Comparison of ENCODE assay signal across 8 cellular contexts in genomic region chr1:6489799-6490180, GRCh38. TPM values are rescaled to one million over a fixed set of nuclear protein-coding genes. Genes with fewer than 3 reads are reported as not detected.
DNase-seq lines count a peak whose midpoint lies in the region; ATAC-seq and TF ChIP-seq lines count a peak whose summit lies in the region.

No MANE protein-coding gene starts in this region.

- peaks cover 3% of the 10 kb centered on the region for H3K27me3 Mint-ChIP-seq in progenitor cell of endocrine pancreas

- peaks cover 10% of the 10 kb centered on the region for H3K4me1 ChIP-seq in KMS-11 (ENCODE audit: low read depth, poor library complexity, severe bottlenecking)
- peaks cover 0 to 53% of the 10 kb centered on the region in 2 experiments; a peak in 1 of 4 replicates for H3K4me1 ChIP-seq in SK-N-SH (ENCODE audit: control insufficient read depth in 1 of 2, insufficient read depth in 2 of 2, low read depth in 1 of 2, low read length in 1 of 2)
- peaks cover 27% of the 10 kb centered on the region for H3K4me1 ChIP-seq in upper lobe of right lung

- H3K4me3 Mint-ChIP-seq in progenitor cell of endocrine pancreas (ENCODE audit: low read depth) = peak overlapping the region; percentile 82

- peak overlapping the region; percentile 97 for H2AFZ ChIP-seq in KMS-11 (ENCODE audit: low read depth)
- peak overlapping the region; percentile 81; the same call in 1 of the 2 replicates for H2AFZ ChIP-seq in SK-N-SH (ENCODE audit: low read depth)

- H3K9me3 Mint-ChIP-seq in activated naive CD4-positive, alpha-beta T cell treated with anti-CD3 and anti-CD28 coated beads, Interleukin-2, amount 50 U/mL, for 72 hours = no peaks in the 10 kb centered on the region
- H3K9me3 Mint-ChIP-seq in progenitor cell of endocrine pancreas (ENCODE audit: low read depth) = no peaks in the 10 kb centered on the region

- WGBS in SK-N-SH (ENCODE audit: low lambda C conversion rate) = 33% methylated on average over 3 of the region's 21 CpGs

- TF ChIP-seq CTCF in KMS-11 (conservative IDR thresholded peaks at IDR 0.05; ENCODE audit: low read depth, low read length) (peak; percentile 92), SK-N-SH (IDR thresholded peaks at IDR 0.05) (peak; percentile 78), progenitor cell of endocrine pancreas (IDR thresholded peaks at IDR 0.05; ENCODE audit: unreplicated experiment) (peak; percentile 99), upper lobe of right lung (IDR thresholded peaks at IDR 0.05) (peak; percentile 94)

- peaks cover 27% of the 10 kb centered on the region for H3F3A ChIP-seq in SK-N-SH (replicated peaks; ENCODE audit: insufficient read depth)

- H3K36me3 ChIP-seq in KMS-11 (ENCODE audit: insufficient read depth) = no peaks in the 10 kb centered on the region
- no peaks in the 10 kb centered on the region for H3K36me3 ChIP-seq in SK-N-SH (replicated peaks in 1 of 2; ENCODE audit: control insufficient read depth in 1 of 2, insufficient read depth in 2 of 2, low read length in 1 of 2)
- no peaks in the 10 kb centered on the region for H3K36me3 ChIP-seq in upper lobe of right lung

- CTCF ChIA-PET in SK-N-SH (lab: Yijun Ruan, JAX) = interaction anchor here (0.6 to 16.2 kb wide), 25 partner anchors 9 to 183 kb away, joined by 3 to 439 read pairs (median 4); partner anchors contain the start of genes NOL9, TAS1R1 and ZBTB48

- ATAC-seq in GM19452 (IDR thresholded peaks at IDR 0.05; ENCODE audit: unreplicated experiment) (peak; percentile 62), upper lobe of right lung (peak; percentile 74)
- ATAC-seq in activated naive CD4-positive, alpha-beta T cell treated with anti-CD3 and anti-CD28 coated beads, Interleukin-2, amount 50 U/mL, for 72 hours = peak; percentile 73 to 80

- peak overlapping the region; percentile 63; the same call in 1 of the 2 replicates for H3K9ac ChIP-seq in KMS-11
- peak overlapping the region; percentile 83 for H3K9ac ChIP-seq in SK-N-SH

- peak in 11 of 14 donors; percentile 10 to 55 (median 19) for DNase-seq in C1 segment of cervical spinal cord (lab: John Stamatoyannopoulos, UW)
- peak; percentile 95 for DNase-seq in SK-N-SH
- DNase-seq in activated naive CD4-positive, alpha-beta T cell treated with anti-CD3 and anti-CD28 coated beads, Interleukin-2, amount 50 U/mL, for 72 hours (ENCODE audit: low spot score in 2 of 2) = peak; percentile 83 to 91
- peak; percentile 88 for DNase-seq in cardiac septum (ENCODE audit: low spot score)
- peak; percentile 76 for DNase-seq in progenitor cell of endocrine pancreas (ENCODE audit: low spot score, unreplicated experiment)
- DNase-seq in upper lobe of right lung = peak; percentile 88

- peaks cover 14% of the 10 kb centered on the region for H3K4me1 Mint-ChIP-seq in progenitor cell of endocrine pancreas (ENCODE audit: low read depth)

- peak overlapping the region; percentile 63 to 81 for H3K27ac Mint-ChIP-seq in activated naive CD4-positive, alpha-beta T cell treated with anti-CD3 and anti-CD28 coated beads, Interleukin-2, amount 50 U/mL, for 72 hours
- no peak overlapping the region for H3K27ac Mint-ChIP-seq in progenitor cell of endocrine pancreas

- no peaks in the 10 kb centered on the region for H4K20me1 ChIP-seq in KMS-11 (ENCODE audit: insufficient read depth)
- no peaks in the 10 kb centered on the region for H4K20me1 ChIP-seq in SK-N-SH (ENCODE audit: insufficient read depth)

- H3K9me3 ChIP-seq in SK-N-SH (no peaks in the 10 kb centered on the region), upper lobe of right lung (no peaks in the 10 kb centered on the region)

- H3K27ac ChIP-seq in KMS-11 (no peak overlapping the region), SK-N-SH (ENCODE audit: low read depth in 2 of 2, low read length in 1 of 2) (peak overlapping the region; percentile 74 to 79; a peak in 2 of 4 replicates), upper lobe of right lung (no peak overlapping the region)

- peaks cover 13% of the 10 kb centered on the region for H3K27me3 ChIP-seq in KMS-11 (ENCODE audit: insufficient read depth, low read depth)
- no peaks in the 10 kb centered on the region for H3K27me3 ChIP-seq in SK-N-SH (ENCODE audit: insufficient read depth)
- H3K27me3 ChIP-seq in upper lobe of right lung = peaks cover 9% of the 10 kb centered on the region

- POLR2A ChIA-PET in SK-N-SH (lab: Yijun Ruan, JAX) = interaction anchor here (1.2 kb wide), 1 partner anchor 9 kb away, joined by 3 read pairs; no protein-coding TSS in a partner anchor

- H3K9me2 ChIP-seq in SK-N-SH = no peaks in the 10 kb centered on the region

- TF ChIP-seq RAD21 in SK-N-SH (IDR thresholded peaks at IDR 0.05; ENCODE audit: low read length) = peak; percentile 60

- H3K79me2 ChIP-seq in KMS-11 (ENCODE audit: insufficient read depth, low read depth) = no peaks in the 10 kb centered on the region
- H3K79me2 ChIP-seq in SK-N-SH (ENCODE audit: insufficient read depth) = peaks cover 31% of the 10 kb centered on the region; the same call in 1 of the 2 replicates

- H3K36me3 Mint-ChIP-seq in activated naive CD4-positive, alpha-beta T cell treated with anti-CD3 and anti-CD28 coated beads, Interleukin-2, amount 50 U/mL, for 72 hours = no peaks in the 10 kb centered on the region
- no peaks in the 10 kb centered on the region for H3K36me3 Mint-ChIP-seq in progenitor cell of endocrine pancreas (ENCODE audit: insufficient read depth)

- H3K4me2 ChIP-seq in KMS-11 (peak overlapping the region; percentile 95), SK-N-SH (peak overlapping the region; percentile 100)

- no peak for TF ChIP-seq EP300 in SK-N-SH (IDR thresholded peaks at IDR 0.05; ENCODE audit: borderline replicate concordance in 1 of 2, low read depth in 1 of 2, low read length in 1 of 2)

- intact Hi-C loops in cardiac septum (cut with DNase I) = loop anchor here (5.0 kb wide), 1 partner anchor 158 kb away; no protein-coding TSS in a partner anchor
- intact Hi-C loops in upper lobe of right lung (cut with DNase I) = loop anchor here (10.0 kb wide), 1 partner anchor 155 kb away; no protein-coding TSS in a partner anchor

- H3K4me3 ChIP-seq in KMS-11 (IDR thresholded peaks at IDR 0.05; ENCODE audit: insufficient read depth, low read depth, low read length) (peak overlapping the region; percentile 76), SK-N-SH (ENCODE audit: low read depth in 2 of 2, low read length in 1 of 2) (peak overlapping the region; percentile 75 to 76), upper lobe of right lung (peak overlapping the region; percentile 53)

TF ChIP-seq in SK-N-SH, 30 proteins besides CTCF, POLR2A, EP300 and RAD21:
- TF ChIP-seq NRF1 (IDR thresholded peaks at IDR 0.05; ENCODE audit: low read depth, low read length) = no peak
- TF ChIP-seq TAF1 (IDR thresholded peaks at IDR 0.05; ENCODE audit: borderline replicate concordance, low read depth, low read length) = no peak
- no peak for TF ChIP-seq POLR2AphosphoS5 (IDR thresholded peaks at IDR 0.05; ENCODE audit: low read depth, low read length)
- TF ChIP-seq FOSL2 (IDR thresholded peaks at IDR 0.05; ENCODE audit: borderline replicate concordance, low read depth) = no peak
- TF ChIP-seq SMC3 (IDR thresholded peaks at IDR 0.05; ENCODE audit: low read depth, low read length) = peak; percentile 43; the same call in 1 of the 2 replicates
- TF ChIP-seq TCF12 (IDR thresholded peaks at IDR 0.05) = no peak
- TF ChIP-seq RCOR1 (IDR thresholded peaks at IDR 0.05; ENCODE audit: low read length) = 0 out of 2 replicates have a peak, but pooled peaks have one; percentile 48
- peak; percentile 54 for TF ChIP-seq CHD2 (IDR thresholded peaks at IDR 0.05; ENCODE audit: low read length, partially characterized antibody)

RNA-seq across cellular contexts. Expression of gene PLEKHG5, which starts 1.7 kb away (rescaled TPM):
- 14.7 and 14.9 TPM in 2 replicates for polyA plus RNA-seq in SK-N-SH (2012; rRNA removed)
- 3.4 and 5.7 TPM in 2 replicates for polyA plus RNA-seq in SK-N-SH (2012; cell fraction: cytosol; rRNA removed)
- polyA plus RNA-seq in SK-N-SH (2012; cell fraction: nucleus; rRNA removed) = 86.5 and 98.6 TPM in 2 replicates
- total RNA-seq in activated naive CD4-positive, alpha-beta T cell treated with anti-CD3 and anti-CD28 coated beads, Interleukin-2, amount 50 U/mL, for 72 hours = 1 to 10 TPM; 2.8 to 3.9 TPM
- total RNA-seq in cardiac septum = 14.9 TPM
- 72.3 and 77.0 TPM in 2 replicates for total RNA-seq in progenitor cell of endocrine pancreas
- total RNA-seq in upper lobe of right lung = 12.2 TPM

RNA-seq across cellular contexts. Expression of gene TNFRSF25, which starts 23.8 kb away (rescaled TPM):
- 20.8 TPM in 2 replicates for polyA plus RNA-seq in SK-N-SH (2012; rRNA removed)
- 2.6 and 5.2 TPM in 2 replicates for polyA plus RNA-seq in SK-N-SH (2012; cell fraction: cytosol; rRNA removed)
- 170 and 223 TPM in 2 replicates for polyA plus RNA-seq in SK-N-SH (2012; cell fraction: nucleus; rRNA removed)
- 10 to 100 TPM; 68.0 to 88.5 TPM for total RNA-seq in activated naive CD4-positive, alpha-beta T cell treated with anti-CD3 and anti-CD28 coated beads, Interleukin-2, amount 50 U/mL, for 72 hours
- total RNA-seq in cardiac septum (8.5 TPM), progenitor cell of endocrine pancreas (68.3 and 68.9 TPM in 2 replicates), upper lobe of right lung (10.0 TPM)

Comparison
In these comparisons a context has a peak if more than half of its experiments do, and no peak if none do; other contexts are left out.
1. DNase-seq: peak in every context shown above with its lines; median percentile 95 in SK-N-SH; 88 in cardiac septum; 88 in upper lobe of right lung; 87 in activated naive CD4-positive, alpha-beta T cell treated with anti-CD3 and anti-CD28 coated beads, Interleukin-2, amount 50 U/mL, for 72 hours; 76 in progenitor cell of endocrine pancreas; 19 in C1 segment of cervical spinal cord.
2. H3K27ac ChIP-seq: peak in SK-N-SH (2 of 2); none in KMS-11 (single experiment) and upper lobe of right lung (single experiment).
3. Peak in every context shown above with its lines, with median percentiles within 50 percentile points of each other: ATAC-seq, H3K4me3 ChIP-seq and CTCF ChIP-seq.